23 cellular contexts compared by ENCODE assay signal in genomic region chr11:34558211-34558610, GRCh38. TPM values are rescaled to one million over a fixed set of nuclear protein-coding genes. Genes with fewer than 3 reads are reported as not detected.
"Had no signal": no experiment of that assay in that cellular context is flagged by ENCODE, and none has a peak within 500 bp of the region (broad histone marks: within the 10 kb centered on the region; RNA-seq: fewer than 3 reads in every experiment).

No MANE protein-coding gene starts in this region.

- H3K27me3 ChIP-seq: gastrocnemius medialis, neural progenitor cell, ovary, sigmoid colon, upper lobe of right lung had no signal

- H3K9me3 ChIP-seq: gastrocnemius medialis, left lung, ovary, sigmoid colon, stomach, thoracic aorta, upper lobe of right lung had no signal

- H3K27ac Mint-ChIP-seq: activated CD4-positive, alpha-beta memory T cell treated with anti-CD3 and anti-CD28 coated beads, Interleukin-2, amount 10 ng/mL, durations not matched to agents 7 days and 5 days; activated CD4-positive, alpha-beta T cell treated with anti-CD3 and anti-CD28 coated beads for 36 hours; activated T-cell treated with anti-CD3 and anti-CD28 coated beads, Interleukin-2, amount 50 U/mL, for 24 hours; effector memory CD8-positive, alpha-beta T cell; neural progenitor cell; T-helper 17 cell had no signal

- H3K4me3 ChIP-seq: gastrocnemius medialis, left lung, neural progenitor cell, ovary, sigmoid colon, stomach, thoracic aorta, upper lobe of right lung had no signal

- H3K4me3 Mint-ChIP-seq: activated CD4-positive, alpha-beta memory T cell treated with anti-CD3 and anti-CD28 coated beads, Interleukin-2, amount 10 ng/mL, durations not matched to agents 7 days and 5 days; activated CD4-positive, alpha-beta T cell treated with anti-CD3 and anti-CD28 coated beads for 36 hours; activated T-cell treated with anti-CD3 and anti-CD28 coated beads, Interleukin-2, amount 50 U/mL, for 24 hours; effector memory CD8-positive, alpha-beta T cell; naive B cell; neural progenitor cell; T-helper 17 cell had no signal

- H3K36me3 Mint-ChIP-seq: naive B cell, neural progenitor cell had no signal

- DNase-seq: activated CD4-positive, alpha-beta memory T cell treated with anti-CD3 and anti-CD28 coated beads, Interleukin-2, amount 10 ng/mL, durations not matched to agents 7 days and 5 days; activated CD4-positive, alpha-beta T cell treated with anti-CD3 and anti-CD28 coated beads for 36 hours; activated effector memory CD4-positive, alpha-beta T cell treated with Interleukin-2 at 50 U/mL for 16 hours; activated naive CD4-positive, alpha-beta T cell treated with anti-CD3 and anti-CD28 coated beads, Interleukin-2, amount 50 U/mL, for 16 hours; activated T-cell treated with anti-CD3 and anti-CD28 coated beads, Interleukin-2, amount 50 U/mL, for 24 hours; brain microvascular endothelial cell; dermis blood vessel endothelial cell; effector memory CD8-positive, alpha-beta T cell; gastrocnemius medialis; left lung; naive B cell; ovary; sigmoid colon; stimulated activated CD4-positive, alpha-beta T cell treated with anti-CD3 and anti-CD28 coated beads, Interleukin-1b, Interleukin-23, amount 100 ng/mL, for 48 hours; stomach; T-helper 17 cell; upper lobe of right lung had no signal

- ATAC-seq: activated CD4-positive, alpha-beta T cell treated with anti-CD3 and anti-CD28 coated beads for 36 hours; effector memory CD8-positive, alpha-beta T cell; gastrocnemius medialis; left lung; T-helper 17 cell; upper lobe of right lung had no signal

- H3K4me1 ChIP-seq: gastrocnemius medialis, left lung, neural progenitor cell, sigmoid colon, stomach, upper lobe of right lung had no signal

- H3K9me3 Mint-ChIP-seq: activated CD4-positive, alpha-beta memory T cell treated with anti-CD3 and anti-CD28 coated beads, Interleukin-2, amount 10 ng/mL, durations not matched to agents 7 days and 5 days; activated T-cell treated with anti-CD3 and anti-CD28 coated beads, Interleukin-2, amount 50 U/mL, for 24 hours; effector memory CD8-positive, alpha-beta T cell; neural progenitor cell had no signal

- H3K4me1 Mint-ChIP-seq: activated CD4-positive, alpha-beta memory T cell treated with anti-CD3 and anti-CD28 coated beads, Interleukin-2, amount 10 ng/mL, durations not matched to agents 7 days and 5 days; activated CD4-positive, alpha-beta T cell treated with anti-CD3 and anti-CD28 coated beads for 36 hours; naive B cell; neural progenitor cell; T-helper 17 cell had no signal

- H3K36me3 ChIP-seq: brain microvascular endothelial cell, gastrocnemius medialis, left lung, neural progenitor cell, ovary, sigmoid colon, stomach, thoracic aorta, upper lobe of right lung had no signal

- H3K27ac ChIP-seq: brain microvascular endothelial cell, epithelial cell of prostate, gastrocnemius medialis, left lung, neural progenitor cell, ovary, sigmoid colon, stomach, thoracic aorta, upper lobe of right lung had no signal

RNA-seq across cellular contexts. Expression of gene ELF5, which starts 44.6 kb away (rescaled TPM):
- total RNA-seq: activated CD4-positive, alpha-beta memory T cell treated with anti-CD3 and anti-CD28 coated beads, Interleukin-2, amount 10 ng/mL, durations not matched to agents 7 days and 5 days; activated CD4-positive, alpha-beta T cell treated with anti-CD3 and anti-CD28 coated beads for 36 hours; chondrocyte; dermis blood vessel endothelial cell; gastrocnemius medialis; mononuclear cell; ovary; pulmonary artery endothelial cell; sigmoid colon; T-helper 17 cell; thoracic aorta had no signal
- polyA plus RNA-seq: ovary, sigmoid colon had no signal
